1 cellular context compared by ENCODE assay signal in the genomic region with DNA sequence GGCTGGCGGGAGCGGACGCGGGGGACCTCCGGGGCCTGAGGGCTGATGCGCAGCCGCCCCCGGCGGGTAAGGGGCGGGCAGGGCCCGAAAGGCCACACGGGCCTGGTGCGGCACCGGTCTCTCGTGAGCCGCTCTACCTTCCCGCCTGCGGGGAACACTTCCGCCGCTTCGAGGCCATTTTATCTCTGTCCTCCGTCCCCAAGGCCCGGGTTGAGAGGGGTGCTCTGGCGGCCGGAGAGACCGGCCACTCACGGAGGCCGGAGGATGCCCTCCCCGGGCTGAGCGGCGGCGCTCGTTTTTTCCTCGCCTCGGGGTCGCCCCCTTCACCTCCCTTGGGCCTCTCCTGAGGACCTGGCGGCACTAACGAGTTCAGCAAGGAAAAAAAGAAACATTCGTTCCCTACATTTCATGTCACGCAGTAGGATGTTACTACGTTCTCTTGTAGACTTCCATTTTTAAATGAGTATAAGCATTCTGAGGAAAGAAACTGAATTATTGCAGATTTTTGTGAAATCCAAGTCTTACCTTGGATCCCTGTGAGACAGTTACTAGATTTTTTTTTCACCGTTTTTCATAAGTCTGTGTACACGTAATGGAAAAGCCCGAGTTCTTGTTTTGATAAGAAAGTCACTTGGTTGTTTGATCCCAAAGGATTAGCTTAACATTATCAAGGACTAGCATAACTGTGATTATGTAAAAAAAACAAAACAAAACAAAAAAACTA.
TF ChIP-seq lines count a peak whose summit lies in the region.

No MANE protein-coding gene starts in this region.

TF ChIP-seq in HepG2, 621 proteins besides CTCF, POLR2A, EP300 and RAD21 (continued from another document and continues in another):
- TF ChIP-seq, protein P1, sequence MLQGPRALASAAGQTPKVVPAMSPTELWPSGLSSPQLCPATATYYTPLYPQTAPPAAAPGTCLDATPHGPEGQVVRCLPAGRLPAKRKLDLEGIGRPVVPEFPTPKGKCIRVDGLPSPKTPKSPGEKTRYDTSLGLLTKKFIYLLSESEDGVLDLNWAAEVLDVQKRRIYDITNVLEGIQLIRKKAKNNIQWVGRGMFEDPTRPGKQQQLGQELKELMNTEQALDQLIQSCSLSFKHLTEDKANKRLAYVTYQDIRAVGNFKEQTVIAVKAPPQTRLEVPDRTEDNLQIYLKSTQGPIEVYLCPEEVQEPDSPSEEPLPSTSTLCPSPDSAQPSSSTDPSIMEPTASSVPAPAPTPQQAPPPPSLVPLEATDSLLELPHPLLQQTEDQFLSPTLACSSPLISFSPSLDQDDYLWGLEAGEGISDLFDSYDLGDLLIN (CRISPR knock-in tag; IDR thresholded peaks at IDR 0.05; ENCODE audit: borderline replicate concordance), result peak; percentile 61; the same call in 1 of the 2 replicates
- 0 out of 2 replicates have a peak, but pooled peaks have one; percentile 39 for TF ChIP-seq DNMT3B (CRISPR knock-in tag; conservative IDR thresholded peaks at IDR 0.05)
- 0 out of 2 replicates have a peak, but pooled peaks have one; percentile 47 for TF ChIP-seq ZNF563 (CRISPR knock-in tag; IDR thresholded peaks at IDR 0.05)
- peak; percentile 83; the same call in 1 of the 2 replicates for TF ChIP-seq REXO4 (CRISPR knock-in tag; IDR thresholded peaks at IDR 0.05; ENCODE audit: borderline replicate concordance)
- TF ChIP-seq, protein P2, sequence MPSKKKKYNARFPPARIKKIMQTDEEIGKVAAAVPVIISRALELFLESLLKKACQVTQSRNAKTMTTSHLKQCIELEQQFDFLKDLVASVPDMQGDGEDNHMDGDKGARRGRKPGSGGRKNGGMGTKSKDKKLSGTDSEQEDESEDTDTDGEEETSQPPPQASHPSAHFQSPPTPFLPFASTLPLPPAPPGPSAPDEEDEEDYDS (CRISPR knock-in tag; IDR thresholded peaks at IDR 0.05), result no peak
- peak; percentile 23 for TF ChIP-seq YY1 (IDR thresholded peaks at IDR 0.05; ENCODE audit: insufficient read depth, insufficient replicate concordance, low read depth, low read length)
- no peak for TF ChIP-seq POLR2AphosphoS2 (IDR thresholded peaks at IDR 0.05; ENCODE audit: low read depth, low read length)
- TF ChIP-seq ZNF768 (CRISPR knock-in tag; IDR thresholded peaks at IDR 0.05), result peak; percentile 54; the same call in 1 of the 2 replicates
- TF ChIP-seq POLR2AphosphoS5 (IDR thresholded peaks at IDR 0.05; ENCODE audit: low read depth, low read length), result no peak
- TF ChIP-seq GATA4 (IDR thresholded peaks at IDR 0.05; ENCODE audit: borderline replicate concordance, low read depth), result no peak
- TF ChIP-seq RFXAP (CRISPR knock-in tag; IDR thresholded peaks at IDR 0.05; ENCODE audit: borderline replicate concordance), result 0 out of 2 replicates have a peak, but pooled peaks have one; percentile 35
- peak; percentile 26; the same call in 1 of the 2 replicates for TF ChIP-seq CAMTA2 (CRISPR knock-in tag; IDR thresholded peaks at IDR 0.05; ENCODE audit: borderline replicate concordance)
- TF ChIP-seq, protein P3, sequence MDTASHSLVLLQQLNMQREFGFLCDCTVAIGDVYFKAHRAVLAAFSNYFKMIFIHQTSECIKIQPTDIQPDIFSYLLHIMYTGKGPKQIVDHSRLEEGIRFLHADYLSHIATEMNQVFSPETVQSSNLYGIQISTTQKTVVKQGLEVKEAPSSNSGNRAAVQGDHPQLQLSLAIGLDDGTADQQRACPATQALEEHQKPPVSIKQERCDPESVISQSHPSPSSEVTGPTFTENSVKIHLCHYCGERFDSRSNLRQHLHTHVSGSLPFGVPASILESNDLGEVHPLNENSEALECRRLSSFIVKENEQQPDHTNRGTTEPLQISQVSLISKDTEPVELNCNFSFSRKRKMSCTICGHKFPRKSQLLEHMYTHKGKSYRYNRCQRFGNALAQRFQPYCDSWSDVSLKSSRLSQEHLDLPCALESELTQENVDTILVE (CRISPR knock-in tag; IDR thresholded peaks at IDR 0.05), result no peak
- TF ChIP-seq, protein P4, sequence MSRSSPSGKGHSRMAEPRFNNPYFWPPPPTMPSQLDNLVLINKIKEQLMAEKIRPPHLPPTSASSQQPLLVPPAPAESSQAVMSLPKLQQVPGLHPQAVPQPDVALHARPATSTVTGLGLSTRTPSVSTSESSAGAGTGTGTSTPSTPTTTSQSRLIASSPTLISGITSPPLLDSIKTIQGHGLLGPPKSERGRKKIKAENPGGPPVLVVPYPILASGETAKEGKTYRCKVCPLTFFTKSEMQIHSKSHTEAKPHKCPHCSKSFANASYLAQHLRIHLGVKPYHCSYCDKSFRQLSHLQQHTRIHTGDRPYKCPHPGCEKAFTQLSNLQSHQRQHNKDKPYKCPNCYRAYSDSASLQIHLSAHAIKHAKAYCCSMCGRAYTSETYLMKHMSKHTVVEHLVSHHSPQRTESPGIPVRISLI (CRISPR knock-in tag; IDR thresholded peaks at IDR 0.05; ENCODE audit: borderline replicate concordance), result peak; percentile 46; the same call in 1 of the 2 replicates
- TF ChIP-seq, protein P5, sequence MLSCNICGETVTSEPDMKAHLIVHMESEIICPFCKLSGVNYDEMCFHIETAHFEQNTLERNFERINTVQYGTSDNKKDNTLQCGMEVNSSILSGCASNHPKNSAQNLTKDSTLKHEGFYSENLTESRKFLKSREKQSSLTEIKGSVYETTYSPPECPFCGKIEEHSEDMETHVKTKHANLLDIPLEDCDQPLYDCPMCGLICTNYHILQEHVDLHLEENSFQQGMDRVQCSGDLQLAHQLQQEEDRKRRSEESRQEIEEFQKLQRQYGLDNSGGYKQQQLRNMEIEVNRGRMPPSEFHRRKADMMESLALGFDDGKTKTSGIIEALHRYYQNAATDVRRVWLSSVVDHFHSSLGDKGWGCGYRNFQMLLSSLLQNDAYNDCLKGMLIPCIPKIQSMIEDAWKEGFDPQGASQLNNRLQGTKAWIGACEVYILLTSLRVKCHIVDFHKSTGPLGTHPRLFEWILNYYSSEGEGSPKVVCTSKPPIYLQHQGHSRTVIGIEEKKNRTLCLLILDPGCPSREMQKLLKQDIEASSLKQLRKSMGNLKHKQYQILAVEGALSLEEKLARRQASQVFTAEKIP (CRISPR knock-in tag; IDR thresholded peaks at IDR 0.05; ENCODE audit: borderline replicate concordance), result no peak
- TF ChIP-seq SOX13 (IDR thresholded peaks at IDR 0.05), result no peak
- no peak; a peak in 1 of 4 replicates for TF ChIP-seq SOX13 (CRISPR knock-in tag; conservative IDR thresholded peaks at IDR 0.05 in 1 of 2, IDR thresholded peaks at IDR 0.05 in 1 of 2)
- TF ChIP-seq PITX1 (CRISPR knock-in tag; IDR thresholded peaks at IDR 0.05), result peak; percentile 61; the same call in 1 of the 2 replicates
- TF ChIP-seq ZNF232 (CRISPR knock-in tag; IDR thresholded peaks at IDR 0.05; ENCODE audit: borderline replicate concordance), result no peak
- TF ChIP-seq ZNF138 (CRISPR knock-in tag; IDR thresholded peaks at IDR 0.05; ENCODE audit: low read depth), result no peak
- TF ChIP-seq SRY (CRISPR knock-in tag; IDR thresholded peaks at IDR 0.05), result no peak
- TF ChIP-seq, protein P6, sequence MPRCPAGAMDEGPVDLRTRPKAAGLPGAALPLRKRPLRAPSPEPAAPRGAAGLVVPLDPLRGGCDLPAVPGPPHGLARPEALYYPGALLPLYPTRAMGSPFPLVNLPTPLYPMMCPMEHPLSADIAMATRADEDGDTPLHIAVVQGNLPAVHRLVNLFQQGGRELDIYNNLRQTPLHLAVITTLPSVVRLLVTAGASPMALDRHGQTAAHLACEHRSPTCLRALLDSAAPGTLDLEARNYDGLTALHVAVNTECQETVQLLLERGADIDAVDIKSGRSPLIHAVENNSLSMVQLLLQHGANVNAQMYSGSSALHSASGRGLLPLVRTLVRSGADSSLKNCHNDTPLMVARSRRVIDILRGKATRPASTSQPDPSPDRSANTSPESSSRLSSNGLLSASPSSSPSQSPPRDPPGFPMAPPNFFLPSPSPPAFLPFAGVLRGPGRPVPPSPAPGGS (CRISPR knock-in tag; IDR thresholded peaks at IDR 0.05), result peak; percentile 52; the same call in 1 of the 2 replicates
- TF ChIP-seq SRSF1 (optimal IDR thresholded peaks at IDR 0.05; ENCODE audit: low read depth, low read length), result peak; percentile 5
- peak; percentile 37; the same call in 1 of the 2 replicates for TF ChIP-seq SAP130 (CRISPR knock-in tag; IDR thresholded peaks at IDR 0.05; ENCODE audit: low read depth)
- peak; percentile 45; the same call in 1 of the 2 replicates for TF ChIP-seq ZBTB21 (CRISPR knock-in tag; IDR thresholded peaks at IDR 0.05)
- TF ChIP-seq, protein P7, sequence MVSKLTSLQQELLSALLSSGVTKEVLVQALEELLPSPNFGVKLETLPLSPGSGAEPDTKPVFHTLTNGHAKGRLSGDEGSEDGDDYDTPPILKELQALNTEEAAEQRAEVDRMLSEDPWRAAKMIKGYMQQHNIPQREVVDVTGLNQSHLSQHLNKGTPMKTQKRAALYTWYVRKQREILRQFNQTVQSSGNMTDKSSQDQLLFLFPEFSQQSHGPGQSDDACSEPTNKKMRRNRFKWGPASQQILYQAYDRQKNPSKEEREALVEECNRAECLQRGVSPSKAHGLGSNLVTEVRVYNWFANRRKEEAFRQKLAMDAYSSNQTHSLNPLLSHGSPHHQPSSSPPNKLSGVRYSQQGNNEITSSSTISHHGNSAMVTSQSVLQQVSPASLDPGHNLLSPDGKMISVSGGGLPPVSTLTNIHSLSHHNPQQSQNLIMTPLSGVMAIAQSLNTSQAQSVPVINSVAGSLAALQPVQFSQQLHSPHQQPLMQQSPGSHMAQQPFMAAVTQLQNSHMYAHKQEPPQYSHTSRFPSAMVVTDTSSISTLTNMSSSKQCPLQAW (CRISPR knock-in tag; IDR thresholded peaks at IDR 0.05), result 0 out of 2 replicates have a peak, but pooled peaks have one; percentile 22
- TF ChIP-seq ZNF230 (CRISPR knock-in tag; IDR thresholded peaks at IDR 0.05), result peak; percentile 44; the same call in 1 of the 2 replicates
- no peak for TF ChIP-seq MED1 (CRISPR knock-in tag; IDR thresholded peaks at IDR 0.05)
- TF ChIP-seq RELA (CRISPR knock-in tag; IDR thresholded peaks at IDR 0.05), result 0 out of 2 replicates have a peak, but pooled peaks have one; percentile 74
- TF ChIP-seq ARNT2 (CRISPR knock-in tag; IDR thresholded peaks at IDR 0.05; ENCODE audit: low read depth), result 0 out of 2 replicates have a peak, but pooled peaks have one; percentile 11
- 0 out of 2 replicates have a peak, but pooled peaks have one; percentile 22 for TF ChIP-seq ZNF564 (CRISPR knock-in tag; IDR thresholded peaks at IDR 0.05)
- TF ChIP-seq, protein P8, sequence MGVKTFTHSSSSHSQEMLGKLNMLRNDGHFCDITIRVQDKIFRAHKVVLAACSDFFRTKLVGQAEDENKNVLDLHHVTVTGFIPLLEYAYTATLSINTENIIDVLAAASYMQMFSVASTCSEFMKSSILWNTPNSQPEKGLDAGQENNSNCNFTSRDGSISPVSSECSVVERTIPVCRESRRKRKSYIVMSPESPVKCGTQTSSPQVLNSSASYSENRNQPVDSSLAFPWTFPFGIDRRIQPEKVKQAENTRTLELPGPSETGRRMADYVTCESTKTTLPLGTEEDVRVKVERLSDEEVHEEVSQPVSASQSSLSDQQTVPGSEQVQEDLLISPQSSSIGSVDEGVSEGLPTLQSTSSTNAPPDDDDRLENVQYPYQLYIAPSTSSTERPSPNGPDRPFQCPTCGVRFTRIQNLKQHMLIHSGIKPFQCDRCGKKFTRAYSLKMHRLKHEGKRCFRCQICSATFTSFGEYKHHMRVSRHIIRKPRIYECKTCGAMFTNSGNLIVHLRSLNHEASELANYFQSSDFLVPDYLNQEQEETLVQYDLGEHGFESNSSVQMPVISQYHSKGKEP (CRISPR knock-in tag; IDR thresholded peaks at IDR 0.05), result 0 out of 2 replicates have a peak, but pooled peaks have one; percentile 23
- TF ChIP-seq, protein P9, sequence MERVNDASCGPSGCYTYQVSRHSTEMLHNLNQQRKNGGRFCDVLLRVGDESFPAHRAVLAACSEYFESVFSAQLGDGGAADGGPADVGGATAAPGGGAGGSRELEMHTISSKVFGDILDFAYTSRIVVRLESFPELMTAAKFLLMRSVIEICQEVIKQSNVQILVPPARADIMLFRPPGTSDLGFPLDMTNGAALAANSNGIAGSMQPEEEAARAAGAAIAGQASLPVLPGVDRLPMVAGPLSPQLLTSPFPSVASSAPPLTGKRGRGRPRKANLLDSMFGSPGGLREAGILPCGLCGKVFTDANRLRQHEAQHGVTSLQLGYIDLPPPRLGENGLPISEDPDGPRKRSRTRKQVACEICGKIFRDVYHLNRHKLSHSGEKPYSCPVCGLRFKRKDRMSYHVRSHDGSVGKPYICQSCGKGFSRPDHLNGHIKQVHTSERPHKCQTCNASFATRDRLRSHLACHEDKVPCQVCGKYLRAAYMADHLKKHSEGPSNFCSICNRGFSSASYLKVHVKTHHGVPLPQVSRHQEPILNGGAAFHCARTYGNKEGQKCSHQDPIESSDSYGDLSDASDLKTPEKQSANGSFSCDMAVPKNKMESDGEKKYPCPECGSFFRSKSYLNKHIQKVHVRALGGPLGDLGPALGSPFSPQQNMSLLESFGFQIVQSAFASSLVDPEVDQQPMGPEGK (CRISPR knock-in tag; IDR thresholded peaks at IDR 0.05), result 0 out of 2 replicates have a peak, but pooled peaks have one; percentile 11
- TF ChIP-seq ZNF160 (CRISPR knock-in tag; IDR thresholded peaks at IDR 0.05), result 0 out of 2 replicates have a peak, but pooled peaks have one; percentile 10
- no peak for TF ChIP-seq ZNF644 (CRISPR knock-in tag; IDR thresholded peaks at IDR 0.05; ENCODE audit: low read depth)
- no peak for TF ChIP-seq U2AF1 (optimal IDR thresholded peaks at IDR 0.05; ENCODE audit: low read depth, low read length)
- 0 out of 2 replicates have a peak, but pooled peaks have one; percentile 8 for TF ChIP-seq FOXA3 (CRISPR knock-in tag; IDR thresholded peaks at IDR 0.05)
- peak; percentile 90 for TF ChIP-seq ZNF225 (CRISPR knock-in tag; IDR thresholded peaks at IDR 0.05)
- TF ChIP-seq NCOA2 (CRISPR knock-in tag; IDR thresholded peaks at IDR 0.05), result peak; percentile 28; the same call in 1 of the 2 replicates
- TF ChIP-seq XBP1 (CRISPR knock-in tag; IDR thresholded peaks at IDR 0.05), result no peak
- 0 out of 2 replicates have a peak, but pooled peaks have one; percentile 44 for TF ChIP-seq ZNF878 (CRISPR knock-in tag; IDR thresholded peaks at IDR 0.05)
- TF ChIP-seq ZNF720 (CRISPR knock-in tag; IDR thresholded peaks at IDR 0.05), result no peak
- TF ChIP-seq ZNF30 (CRISPR knock-in tag; IDR thresholded peaks at IDR 0.05), result no peak
- TF ChIP-seq XRCC5 (optimal IDR thresholded peaks at IDR 0.05; ENCODE audit: low read length), result peak; percentile 68
- TF ChIP-seq HHEX (CRISPR knock-in tag; IDR thresholded peaks at IDR 0.05), result no peak
- TF ChIP-seq, protein P10, sequence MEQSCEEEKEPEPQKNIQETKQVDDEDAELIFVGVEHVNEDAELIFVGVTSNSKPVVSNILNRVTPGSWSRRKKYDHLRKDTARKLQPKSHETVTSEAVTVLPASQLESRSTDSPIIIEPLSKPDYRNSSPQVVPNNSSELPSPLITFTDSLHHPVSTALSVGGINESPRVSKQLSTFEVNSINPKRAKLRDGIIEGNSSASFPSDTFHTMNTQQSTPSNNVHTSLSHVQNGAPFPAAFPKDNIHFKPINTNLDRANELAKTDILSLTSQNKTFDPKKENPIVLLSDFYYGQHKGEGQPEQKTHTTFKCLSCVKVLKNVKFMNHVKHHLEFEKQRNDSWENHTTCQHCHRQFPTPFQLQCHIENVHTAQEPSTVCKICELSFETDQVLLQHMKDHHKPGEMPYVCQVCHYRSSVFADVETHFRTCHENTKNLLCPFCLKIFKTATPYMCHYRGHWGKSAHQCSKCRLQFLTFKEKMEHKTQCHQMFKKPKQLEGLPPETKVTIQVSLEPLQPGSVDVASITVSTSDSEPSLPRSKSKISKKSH (CRISPR knock-in tag; IDR thresholded peaks at IDR 0.05; ENCODE audit: borderline replicate concordance), result 0 out of 2 replicates have a peak, but pooled peaks have one; percentile 62
- TF ChIP-seq KAT2B (IDR thresholded peaks at IDR 0.05; ENCODE audit: borderline replicate concordance, low read depth, low read length), result no peak
- no peak for TF ChIP-seq ZFP36 (IDR thresholded peaks at IDR 0.05; ENCODE audit: borderline replicate concordance, low read depth, low read length, partially characterized antibody)
- peak; percentile 33; the same call in 1 of the 2 replicates for TF ChIP-seq ZFP41 (CRISPR knock-in tag; IDR thresholded peaks at IDR 0.05; ENCODE audit: borderline replicate concordance)
- no peak for TF ChIP-seq ZNF205 (CRISPR knock-in tag; IDR thresholded peaks at IDR 0.05)
